ENCODE assay signal across 21 cellular contexts in the genomic region with DNA sequence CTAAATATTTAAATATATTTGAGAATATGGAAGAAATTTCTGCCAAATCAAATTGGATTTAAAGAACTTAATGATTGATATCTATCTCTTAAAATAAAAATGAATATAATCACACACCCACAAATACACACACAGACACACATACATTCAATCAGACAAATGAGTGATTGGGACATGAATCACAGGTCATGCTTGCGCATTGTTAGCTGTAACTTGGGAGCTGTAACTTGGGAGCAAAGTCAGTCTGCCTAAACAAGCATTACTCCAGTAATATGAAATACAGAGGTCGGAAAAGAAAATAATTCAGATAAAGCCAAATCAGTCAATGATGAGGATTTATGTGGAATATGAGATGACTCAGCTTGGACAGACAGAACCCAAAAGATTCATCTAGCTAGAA. TPM values are rescaled to one million over a fixed set of nuclear protein-coding genes. Genes with fewer than 3 reads are reported as not detected.
DNase-seq lines count a peak whose midpoint lies in the region; ATAC-seq, FAIRE-seq and TF ChIP-seq lines count a peak whose summit lies in the region.
"Had no signal": no experiment of that assay in that cellular context is flagged by ENCODE, and none has a peak within 500 bp of the region (broad histone marks: within the 10 kb centered on the region; RNA-seq: fewer than 3 reads in every experiment).

No MANE protein-coding gene starts in this region.

- DNase-seq in H54 (ENCODE audit: insufficient read length, low spot score) (no peak), bronchial epithelial cell (ENCODE audit: low read depth) (peak; percentile 52), fibroblast of the aortic adventitia (ENCODE audit: low read depth) (peak; percentile 13), sciatic nerve (ENCODE audit: low spot score) (no peak), head of caudate nucleus (no peak), germinal center (ENCODE audit: low spot score) (no peak), aorta (no peak), medulla oblongata (ENCODE audit: extremely low spot score) (no peak)
- DNase-seq: C1 segment of cervical spinal cord; CD8-positive, alpha-beta memory T cell; NCI-H1105; NCI-H2081; NCI-H2171 treated with DMSO at 0.1 percent for 48 hours; NCI-H446 treated with DMSO at 0.1 percent for 48 hours; NCI-H69; SJCRH30 had no signal

- no peak for TF ChIP-seq CTCF in bronchial epithelial cell (IDR thresholded peaks at IDR 0.05; ENCODE audit: insufficient read depth, low read length, severe bottlenecking)
- TF ChIP-seq CTCF in fibroblast of the aortic adventitia (IDR thresholded peaks at IDR 0.05; ENCODE audit: insufficient read depth, low read length), result no peak

- intact Hi-C loops in sciatic nerve (cut with DNase I), result no loop called here
- intact Hi-C loops in head of caudate nucleus (cut with DNase I), result no loop called here
- intact Hi-C loops in aorta (cut with DNase I), result no loop called here

- FAIRE-seq in H54 (lab: Jason Lieb, UNC) (peak; percentile 97), bronchial epithelial cell (lab: Jason Lieb, UNC) (no peak)

- no peaks in the 10 kb centered on the region for H3K4me1 ChIP-seq in aorta (ENCODE audit: control insufficient read depth in 1 of 2, insufficient read depth in 2 of 2, low read length in 2 of 2)
- H3K4me1 ChIP-seq: SJCRH30 had no signal

- no peak for TF ChIP-seq POLR2A in H54 (IDR thresholded peaks at IDR 0.05; ENCODE audit: low read depth, low read length)

- H3K4me3 ChIP-seq in bronchial epithelial cell (ENCODE audit: low read depth, low read length) (no peak overlapping the region), fibroblast of the aortic adventitia (ENCODE audit: low read depth, low read length) (no peak overlapping the region), aorta (ENCODE audit: low read length in 2 of 2) (no peak overlapping the region)
- H3K4me3 ChIP-seq: SJCRH30 had no signal

- no peaks in the 10 kb centered on the region for H3K36me3 ChIP-seq in bronchial epithelial cell (ENCODE audit: control insufficient read depth, insufficient read depth, low read length)
- no peaks in the 10 kb centered on the region for H3K36me3 ChIP-seq in aorta (ENCODE audit: control insufficient read depth in 1 of 2, insufficient read depth in 2 of 2, low read length in 1 of 2)
- H3K36me3 ChIP-seq: SJCRH30 had no signal

- H3K27ac ChIP-seq in aorta (ENCODE audit: low read depth in 1 of 2, low read length in 2 of 2), result no peak overlapping the region
- H3K27ac ChIP-seq: SJCRH30 had no signal

- H3K9me3 ChIP-seq in aorta (ENCODE audit: control insufficient read depth, low read length), result peaks cover 6% of the 10 kb centered on the region
- H3K9me3 ChIP-seq: SJCRH30 had no signal

- 67 to 73% methylated on average over 2 of the region's 2 CpGs for WGBS in aorta, 2 donors

- H3K27me3 ChIP-seq in bronchial epithelial cell (ENCODE audit: control insufficient read depth, insufficient read depth, low read length), result no peaks in the 10 kb centered on the region
- H3K27me3 ChIP-seq in aorta (ENCODE audit: control insufficient read depth in 1 of 2, insufficient read depth in 2 of 2, low read length in 1 of 2), result no peaks in the 10 kb centered on the region

- ATAC-seq in sciatic nerve (peak; percentile 39), aorta (ENCODE audit: low FRiP score) (no peak)
- ATAC-seq: Panc1 had no signal

RNA-seq across cellular contexts. Expression of gene OR56B1, which starts 1.4 kb away (rescaled TPM):
- total RNA-seq in bronchial epithelial cell (not detected in 2 replicates), fibroblast of the aortic adventitia (ENCODE audit: low replicate concordance) (not detected in 2 replicates), sciatic nerve (0.40 TPM), aorta (under 1 TPM; 0.24 to 0.26 TPM)
- not detected for polyA plus RNA-seq in aorta
- total RNA-seq: A673; CD8-positive, alpha-beta memory T cell; H4; HFFc6; LHCN-M2; SJCRH30 had no signal
- polyA plus RNA-seq: CD8-positive, alpha-beta memory T cell had no signal

RNA-seq across cellular contexts. Expression of gene OR52N4, which starts 16.4 kb away (rescaled TPM):
- total RNA-seq in bronchial epithelial cell (not detected in 2 replicates), fibroblast of the aortic adventitia (ENCODE audit: low replicate concordance) (not detected in 2 replicates), sciatic nerve (0.85 TPM), aorta (under 1 TPM; 0.78 to 0.87 TPM)
- polyA plus RNA-seq in aorta, result 1 to 10 TPM in 1 of 2 donors, not detected in 1; 1.2 TPM
- total RNA-seq: A673, H4, HFFc6, LHCN-M2, SJCRH30 had no signal

RNA-seq across cellular contexts. Expression of gene OR52N5, which starts 45.5 kb away (rescaled TPM):
- not detected in 2 replicates for total RNA-seq in bronchial epithelial cell
- total RNA-seq in fibroblast of the aortic adventitia (ENCODE audit: low replicate concordance), result under 0.01 TPM in 1 of 2 replicates, not detected in the other
- not detected for total RNA-seq in sciatic nerve
- not detected for total RNA-seq in aorta
- polyA plus RNA-seq in aorta, result not detected
- total RNA-seq: A673; CD8-positive, alpha-beta memory T cell; H4; HFFc6; LHCN-M2; SJCRH30 had no signal
- polyA plus RNA-seq: CD8-positive, alpha-beta memory T cell had no signal

RNA-seq across cellular contexts. Expression of gene TRIM22, which starts 48.1 kb away (rescaled TPM):
- total RNA-seq in bronchial epithelial cell (11.1 and 28.3 TPM in 2 replicates), fibroblast of the aortic adventitia (ENCODE audit: low replicate concordance) (73.8 and 93.1 TPM in 2 replicates), sciatic nerve (86.7 TPM), aorta (100 to 1,000 TPM in 1 of 2 donors, 10 to 100 TPM in 1; 71.4 to 109 TPM)
- 100 to 1,000 TPM in 1 of 2 donors, 10 to 100 TPM in 1; 39.9 to 110 TPM for polyA plus RNA-seq in aorta
- total RNA-seq: A673 had no signal

RNA-seq across cellular contexts. Expression of gene TRIM5, which starts 52.8 kb away (rescaled TPM):
- total RNA-seq in bronchial epithelial cell, result 24.8 and 32.9 TPM in 2 replicates
- total RNA-seq in fibroblast of the aortic adventitia (ENCODE audit: low replicate concordance), result 32.5 and 38.5 TPM in 2 replicates
- 28.4 TPM for total RNA-seq in sciatic nerve
- total RNA-seq in aorta, result 10 to 100 TPM; 38.8 to 42.0 TPM
- polyA plus RNA-seq in aorta, result 10 to 100 TPM; 16.0 to 21.0 TPM

Comparison
In these comparisons a context has a peak if more than half of its experiments do, and no peak if none do; other contexts are left out.
1. DNase-seq: peak in bronchial epithelial cell (single experiment) and fibroblast of the aortic adventitia (single experiment); none in H54 (single experiment), sciatic nerve (single experiment), head of caudate nucleus (0 of 42), germinal center (single experiment), aorta (0 of 2) and medulla oblongata (single experiment).